Comparison of ENCODE assay signal across 1 cellular context in genomic region chr5:10600629-10601245, GRCh38.
TF ChIP-seq lines count a peak whose summit lies in the region.

No MANE protein-coding gene starts in this region.

TF ChIP-seq in IMR-90, 13 proteins besides CTCF, POLR2A, EP300 and RAD21 (continued from another document):
- no peak for TF ChIP-seq ELK1 (IDR thresholded peaks at IDR 0.05; ENCODE audit: borderline replicate concordance, low read depth, low read length)
